ENCODE assay signal across 8 cellular contexts in the genomic region with DNA sequence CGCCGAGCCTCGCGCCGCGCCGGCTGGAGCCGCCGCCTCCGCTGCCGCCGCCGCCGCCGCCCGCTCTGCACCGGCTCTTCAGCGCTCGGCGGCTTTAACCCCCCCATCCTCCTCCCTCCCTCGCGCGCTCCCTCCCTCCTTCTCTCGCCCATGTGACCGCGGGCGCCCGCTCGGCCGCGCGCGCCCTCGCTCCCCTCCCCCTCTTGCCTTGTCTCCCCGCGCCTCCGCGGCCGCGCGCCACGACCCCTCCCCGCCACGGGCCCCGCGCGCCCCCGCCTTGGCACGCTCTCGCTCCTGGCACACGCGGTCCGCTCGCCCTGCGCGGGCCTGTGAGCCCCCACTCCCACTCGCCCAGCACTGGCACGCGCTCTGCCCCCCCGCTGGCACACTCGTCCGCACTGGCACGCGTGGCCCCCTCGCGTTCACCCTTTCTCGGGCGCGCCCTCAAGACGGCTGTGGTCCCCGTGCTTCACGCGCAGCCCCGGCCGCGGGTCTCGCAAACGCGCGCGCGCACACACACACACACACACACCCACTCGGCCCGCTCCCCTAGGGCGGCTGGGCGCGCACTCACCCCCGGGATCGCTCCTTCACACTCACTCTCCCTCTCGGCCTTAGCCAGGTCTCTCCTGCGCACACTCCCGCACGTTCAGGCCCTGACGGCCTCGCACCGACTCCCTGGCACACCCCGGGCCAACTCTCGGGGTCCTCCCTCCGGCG.
DNase-seq lines count a peak whose midpoint lies in the region; ATAC-seq and TF ChIP-seq lines count a peak whose summit lies in the region.

A gene with protein sequence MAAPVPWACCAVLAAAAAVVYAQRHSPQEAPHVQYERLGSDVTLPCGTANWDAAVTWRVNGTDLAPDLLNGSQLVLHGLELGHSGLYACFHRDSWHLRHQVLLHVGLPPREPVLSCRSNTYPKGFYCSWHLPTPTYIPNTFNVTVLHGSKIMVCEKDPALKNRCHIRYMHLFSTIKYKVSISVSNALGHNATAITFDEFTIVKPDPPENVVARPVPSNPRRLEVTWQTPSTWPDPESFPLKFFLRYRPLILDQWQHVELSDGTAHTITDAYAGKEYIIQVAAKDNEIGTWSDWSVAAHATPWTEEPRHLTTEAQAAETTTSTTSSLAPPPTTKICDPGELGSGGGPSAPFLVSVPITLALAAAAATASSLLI (minus strand): TSS at position 69 of the 720 bp plus-strand sequence. CDS start 20,743 bp downstream, outside the sequence.

- peaks cover 0 to 93% (median 61%) of the 10 kb centered on the region in 11 experiments; a peak in 19 of 22 replicates for H4K20me1 ChIP-seq in BLaER1 treated with 17β-estradiol and CSF1 and Interleukin-3, amounts not matched to agents 10 nM and 100 nM

- H3K27me3 ChIP-seq in BLaER1 treated with 17β-estradiol and CSF1 and Interleukin-3, amounts not matched to agents 10 nM and 100 nM, result peaks cover 93 to 100% (median 100%) of the 10 kb centered on the region in 11 experiments
- H3K27me3 ChIP-seq in iPS-18a (ENCODE audit: control insufficient read depth, insufficient read depth, low read length), result peaks cover 98% of the 10 kb centered on the region

- H3K27ac ChIP-seq in BLaER1 treated with 17β-estradiol and CSF1 and Interleukin-3, amounts not matched to agents 10 nM and 100 nM, result no peak within 1 kb of the TSS
- no peak within 1 kb of the TSS for H3K27ac ChIP-seq in iPS-18a (ENCODE audit: low read length)

- no peak for ATAC-seq in HG03469 (IDR thresholded peaks at IDR 0.05; ENCODE audit: unreplicated experiment)
- no peak for ATAC-seq in GM21423 (IDR thresholded peaks at IDR 0.05; ENCODE audit: unreplicated experiment)

- H3K36me3 ChIP-seq in BLaER1 treated with 17β-estradiol and CSF1 and Interleukin-3, amounts not matched to agents 10 nM and 100 nM, result no peaks in the 10 kb centered on the region
- H3K36me3 ChIP-seq in iPS-18a (ENCODE audit: control insufficient read depth, low read depth, low read length), result no peaks in the 10 kb centered on the region

- peak within 1 kb of the TSS in 4 of 11 experiments; percentile 5 to 26 (median 12); a peak in 6 of 22 replicates for H3K9ac ChIP-seq in BLaER1 treated with 17β-estradiol and CSF1 and Interleukin-3, amounts not matched to agents 10 nM and 100 nM
- no peak within 1 kb of the TSS for H3K9ac ChIP-seq in iPS-18a (ENCODE audit: low read length)

- peaks cover 52 to 61% (median 59%) of the 10 kb centered on the region in 10 experiments for H3K4me1 ChIP-seq in BLaER1 treated with 17β-estradiol and CSF1 and Interleukin-3, amounts not matched to agents 10 nM and 100 nM
- peaks cover 31% of the 10 kb centered on the region for H3K4me1 ChIP-seq in iPS-18a (ENCODE audit: control insufficient read depth, low read depth, low read length)

- TF ChIP-seq CTCF in LNCaP clone FGC (IDR thresholded peaks at IDR 0.05; ENCODE audit: control insufficient read depth, extremely low read depth, insufficient read depth), result no peak
- TF ChIP-seq CTCF in GM10266 (IDR thresholded peaks at IDR 0.05; ENCODE audit: control insufficient read depth, insufficient read depth, low read depth, missing control alignments), result no peak

- peak within 1 kb of the TSS; percentile 42 to 69 (median 59) for H3K4me3 ChIP-seq in BLaER1 treated with 17β-estradiol and CSF1 and Interleukin-3, amounts not matched to agents 10 nM and 100 nM
- H3K4me3 ChIP-seq in LNCaP clone FGC (ENCODE audit: low read depth, low read length), result peak within 1 kb of the TSS; percentile 28
- H3K4me3 ChIP-seq in iPS-18a (ENCODE audit: low read length), result peak within 1 kb of the TSS; percentile 65
- peak within 1 kb of the TSS; percentile 31 for H3K4me3 ChIP-seq in skeletal muscle cell (ENCODE audit: low read depth, low read length)

- H3K9me3 ChIP-seq in BLaER1 treated with 17β-estradiol and CSF1 and Interleukin-3, amounts not matched to agents 10 nM and 100 nM (replicated peaks in 1 of 11), result 0 out of 22 replicates have a peak, but pooled peaks cover 0 to 5% (median 0%) of the 10 kb centered on the region in 11 experiments
- no peaks in the 10 kb centered on the region for H3K9me3 ChIP-seq in iPS-18a (ENCODE audit: control insufficient read depth, low read depth, low read length)

- peak within 1 kb of the TSS; percentile 81 to 96 (median 89) for H3K4me2 ChIP-seq in BLaER1 treated with 17β-estradiol and CSF1 and Interleukin-3, amounts not matched to agents 10 nM and 100 nM

- DNase-seq in LNCaP clone FGC (ENCODE audit: low read depth) (no peak), amygdala (lab: John Stamatoyannopoulos, UW) (peak in 47 of 56 donors; percentile 32 to 82 (median 63)), skeletal muscle cell (ENCODE audit: low read depth) (no peak), GM10266 (ENCODE audit: extremely low spot score) (no peak)

Comparison
In these comparisons a context has a peak if more than half of its experiments do, and no peak if none do; other contexts are left out.
1. DNase-seq: peak in amygdala (47 of 56); none in LNCaP clone FGC (single experiment), skeletal muscle cell (single experiment) and GM10266 (single experiment).
2. Peak in every context shown above with its lines, with median percentiles within 50 percentile points of each other: H3K4me3 ChIP-seq.